ENCODE assay signal across 23 cellular contexts in the genomic region with DNA sequence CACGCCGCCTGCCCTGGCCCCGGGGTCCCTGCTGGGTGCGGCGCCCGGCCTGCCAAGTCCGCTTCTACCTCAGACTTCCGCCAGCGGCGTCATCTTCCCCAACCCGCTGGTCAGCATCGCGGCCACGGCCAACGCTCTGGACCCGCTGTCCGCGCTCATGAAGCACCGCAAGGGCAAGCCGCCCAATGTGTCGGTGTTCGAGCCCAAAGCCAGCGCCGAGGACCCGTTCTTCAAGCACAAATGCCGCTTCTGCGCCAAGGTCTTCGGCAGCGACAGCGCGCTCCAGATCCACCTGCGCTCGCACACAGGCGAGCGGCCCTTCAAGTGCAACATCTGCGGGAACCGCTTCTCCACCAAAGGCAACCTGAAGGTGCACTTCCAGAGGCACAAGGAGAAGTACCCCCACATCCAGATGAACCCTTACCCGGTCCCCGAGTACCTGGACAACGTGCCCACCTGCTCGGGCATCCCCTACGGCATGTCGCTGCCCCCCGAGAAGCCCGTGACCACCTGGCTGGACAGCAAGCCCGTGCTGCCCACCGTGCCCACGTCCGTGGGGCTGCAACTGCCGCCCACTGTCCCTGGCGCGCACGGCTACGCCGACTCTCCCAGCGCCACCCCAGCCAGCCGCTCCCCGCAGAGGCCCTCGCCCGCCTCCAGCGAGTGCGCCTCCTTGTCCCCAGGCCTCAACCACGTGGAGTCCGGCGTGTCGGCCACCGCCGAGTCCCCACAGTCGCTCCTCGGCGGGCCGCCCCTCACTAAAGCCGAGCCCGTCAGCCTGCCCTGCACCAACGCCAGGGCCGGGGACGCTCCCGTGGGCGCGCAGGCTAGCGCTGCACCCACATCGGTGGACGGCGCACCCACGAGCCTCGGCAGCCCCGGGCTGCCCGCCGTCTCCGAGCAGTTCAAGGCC. TPM values are rescaled to one million over a fixed set of nuclear protein-coding genes. Genes with fewer than 3 reads are reported as not detected.
"Had no signal": no experiment of that assay in that cellular context is flagged by ENCODE, and none has a peak within 500 bp of the region (broad histone marks: within the 10 kb centered on the region; RNA-seq: fewer than 3 reads in every experiment).

No MANE protein-coding gene starts in this region.

- H3K27ac ChIP-seq: KMS-11, RWPE1 had no signal

- DNase-seq: activated CD4-positive, alpha-beta T cell treated with anti-CD3 and anti-CD28 coated beads, Interleukin-2, amount 10 ng/mL, durations not matched to agents 24 days and 14 days; activated CD4-positive, alpha-beta T cell treated with anti-CD3 and anti-CD28 coated beads, Interleukin-2, amount 50 U/mL, for 48 hours; activated CD4-positive, CD25-positive, alpha-beta regulatory T cell treated with anti-CD3 and anti-CD28 coated beads, Interleukin-2, amount 50 U/mL, for 72 hours; activated gamma-delta T cell treated with Interleukin-2 at 50 U/mL for 16 hours; activated naive CD4-positive, alpha-beta T cell treated with anti-CD3 and anti-CD28 coated beads, Interleukin-2, amount 10 ng/mL, durations not matched to agents 7 days and 5 days; activated naive CD8-positive, alpha-beta T cell treated with anti-CD3 and anti-CD28 coated beads for 36 hours; activated T-cell treated with anti-CD3 and anti-CD28 coated beads for 4 hours; cerebellar nuclear complex; NCI-H1417; NCI-H1930; NCI-H2171; NCI-H2227 treated with DMSO at 0.1 percent for 48 hours; NCI-H526 treated with DMSO at 0.1 percent for 48 hours; NCI-H82; OCI-M1; SHP77 treated with DMSO at 0.1 percent for 48 hours had no signal

- H3K4me2 ChIP-seq: KMS-11 had no signal

- ATAC-seq: activated T-helper 17 cell treated with anti-CD3 and anti-CD28 coated beads, Interleukin-2, amount 50 U/mL, for 72 hours; Panc1 had no signal

- H3K36me3 Mint-ChIP-seq: activated naive CD4-positive, alpha-beta T cell treated with anti-CD3 and anti-CD28 coated beads, Interleukin-2, amount 10 ng/mL, durations not matched to agents 7 days and 5 days; activated naive CD8-positive, alpha-beta T cell treated with anti-CD3 and anti-CD28 coated beads for 36 hours had no signal

- H3K4me3 Mint-ChIP-seq: activated CD4-positive, alpha-beta T cell treated with anti-CD3 and anti-CD28 coated beads, Interleukin-2, amount 10 ng/mL, durations not matched to agents 24 days and 14 days; activated naive CD4-positive, alpha-beta T cell treated with anti-CD3 and anti-CD28 coated beads, Interleukin-2, amount 10 ng/mL, durations not matched to agents 7 days and 5 days; activated naive CD8-positive, alpha-beta T cell treated with anti-CD3 and anti-CD28 coated beads for 36 hours; activated T-helper 17 cell treated with anti-CD3 and anti-CD28 coated beads, Interleukin-2, amount 50 U/mL, for 72 hours; T-helper 1 cell treated with Interleukin-12 subunit alpha and Interleukin-12 subunit beta and Interleukin-4 antibody, amounts not matched to agents 30 μg/mL and 1 μg/mL, for 36 hours had no signal

- H3K27ac Mint-ChIP-seq: activated CD4-positive, alpha-beta T cell treated with anti-CD3 and anti-CD28 coated beads, Interleukin-2, amount 10 ng/mL, durations not matched to agents 24 days and 14 days; activated naive CD4-positive, alpha-beta T cell treated with anti-CD3 and anti-CD28 coated beads, Interleukin-2, amount 10 ng/mL, durations not matched to agents 7 days and 5 days; activated naive CD8-positive, alpha-beta T cell treated with anti-CD3 and anti-CD28 coated beads for 36 hours; activated T-helper 17 cell treated with anti-CD3 and anti-CD28 coated beads, Interleukin-2, amount 50 U/mL, for 72 hours; T-helper 1 cell treated with Interleukin-12 subunit alpha and Interleukin-12 subunit beta and Interleukin-4 antibody, amounts not matched to agents 30 μg/mL and 1 μg/mL, for 36 hours had no signal

- H3K4me1 Mint-ChIP-seq: activated CD4-positive, alpha-beta T cell treated with anti-CD3 and anti-CD28 coated beads, Interleukin-2, amount 10 ng/mL, durations not matched to agents 24 days and 14 days; activated naive CD4-positive, alpha-beta T cell treated with anti-CD3 and anti-CD28 coated beads, Interleukin-2, amount 10 ng/mL, durations not matched to agents 7 days and 5 days; activated naive CD8-positive, alpha-beta T cell treated with anti-CD3 and anti-CD28 coated beads for 36 hours; activated T-helper 17 cell treated with anti-CD3 and anti-CD28 coated beads, Interleukin-2, amount 50 U/mL, for 72 hours had no signal

- H3K9me3 Mint-ChIP-seq: activated CD4-positive, alpha-beta T cell treated with anti-CD3 and anti-CD28 coated beads, Interleukin-2, amount 10 ng/mL, durations not matched to agents 24 days and 14 days; activated naive CD4-positive, alpha-beta T cell treated with anti-CD3 and anti-CD28 coated beads, Interleukin-2, amount 10 ng/mL, durations not matched to agents 7 days and 5 days; activated naive CD8-positive, alpha-beta T cell treated with anti-CD3 and anti-CD28 coated beads for 36 hours; activated T-helper 17 cell treated with anti-CD3 and anti-CD28 coated beads, Interleukin-2, amount 50 U/mL, for 72 hours; T-helper 1 cell treated with Interleukin-12 subunit alpha and Interleukin-12 subunit beta and Interleukin-4 antibody, amounts not matched to agents 30 μg/mL and 1 μg/mL, for 36 hours had no signal

RNA-seq across cellular contexts. Expression of gene SALL3, which starts 13.7 kb away (rescaled TPM):
- total RNA-seq: activated CD4-positive, alpha-beta T cell treated with anti-CD3 and anti-CD28 coated beads, Interleukin-2, amount 10 ng/mL, durations not matched to agents 24 days and 14 days; activated naive CD8-positive, alpha-beta T cell treated with anti-CD3 and anti-CD28 coated beads for 36 hours; activated T-helper 17 cell treated with anti-CD3 and anti-CD28 coated beads, Interleukin-2, amount 50 U/mL, for 72 hours; MCF 10A; SK-MEL-5 had no signal
